19 cellular contexts compared by ENCODE assay signal in genomic region chr18:55018602-55019001, GRCh38. TPM values are rescaled to one million over a fixed set of nuclear protein-coding genes. Genes with fewer than 3 reads are reported as not detected.
A peak's percentile ranks its signal among the peaks of the same experiment; 100 is the strongest.
DNase-seq lines count a peak whose midpoint lies in the region; ATAC-seq, FAIRE-seq and TF ChIP-seq lines count a peak whose summit lies in the region.
"Had no signal": no experiment of that assay in that cellular context is flagged by ENCODE, and none has a peak within 500 bp of the region (broad histone marks: within the 10 kb centered on the region; RNA-seq: fewer than 3 reads in every experiment).

No MANE protein-coding gene starts in this region.

- H3K27me3 ChIP-seq in bronchial epithelial cell (ENCODE audit: control insufficient read depth, insufficient read depth, low read length), result no peaks in the 10 kb centered on the region
- H3K27me3 ChIP-seq: BLaER1, upper lobe of right lung had no signal

- no peak for TF ChIP-seq CTCF in AG09309 (IDR thresholded peaks at IDR 0.05; ENCODE audit: control insufficient read depth, insufficient read depth, low read depth, low read length, missing control alignments)
- no peak for TF ChIP-seq CTCF in bronchial epithelial cell (IDR thresholded peaks at IDR 0.05; ENCODE audit: insufficient read depth, low read length, severe bottlenecking)

- FAIRE-seq in HTR-8/SVneo (lab: Jason Lieb, UNC), result no peak
- no peak for FAIRE-seq in bronchial epithelial cell (lab: Jason Lieb, UNC)

- no peaks in the 10 kb centered on the region for H3K36me3 ChIP-seq in bronchial epithelial cell (ENCODE audit: control insufficient read depth, insufficient read depth, low read length)
- H3K36me3 ChIP-seq: BLaER1, upper lobe of right lung had no signal

- H3K4me3 ChIP-seq in AG09309 (ENCODE audit: control insufficient read depth, low read depth, low read length) (no peak overlapping the region), bronchial epithelial cell (ENCODE audit: low read depth, low read length) (no peak overlapping the region)
- H3K4me3 ChIP-seq: BLaER1, upper lobe of right lung had no signal

- peak; percentile 48 for DNase-seq in AG09309 (ENCODE audit: low read depth)
- DNase-seq in HTR-8/SVneo (ENCODE audit: insufficient read length, low spot score), result peak; percentile 44
- DNase-seq in bronchial epithelial cell (ENCODE audit: low read depth), result peak; percentile 56
- DNase-seq in iris pigment epithelial cell (ENCODE audit: low read depth), result peak; percentile 85
- DNase-seq in NCI-H146 (lab: John Stamatoyannopoulos, UW), result no peak
- DNase-seq in RPMI8226, result no peak
- no peak for DNase-seq in NCI-H2196 (lab: John Stamatoyannopoulos, UW; ENCODE audit: unreplicated experiment)
- DNase-seq: activated CD4-positive, CD25-positive, alpha-beta regulatory T cell treated with anti-CD3 and anti-CD28 coated beads, Interleukin-2, amount 50 U/mL, for 72 hours; activated T-cell treated with anti-CD3 and anti-CD28 coated beads, Interleukin-2, amount 50 U/mL, for 48 hours; anterior cingulate cortex; endodermal cell; NCI-H2081 treated with DMSO at 0.1 percent for 48 hours; stimulated activated CD8-positive, alpha-beta memory T cell treated with anti-CD3 and anti-CD28 coated beads, Interleukin-4, amount 100 ng/mL, for 48 hours; upper lobe of right lung had no signal

- ATAC-seq in HG03354 (IDR thresholded peaks at IDR 0.05; ENCODE audit: poor library complexity, severe bottlenecking, unreplicated experiment), result no peak
- ATAC-seq: upper lobe of right lung had no signal

RNA-seq across cellular contexts. Expression of gene CCDC68, which starts 59.3 kb away (rescaled TPM):
- total RNA-seq in bronchial epithelial cell, result 3.5 and 4.2 TPM in 2 replicates
- total RNA-seq: G401, mesothelial cell of epicardium, osteocyte had no signal

Comparison
In these comparisons a context has a peak if more than half of its experiments do, and no peak if none do; other contexts are left out.
1. DNase-seq: peak in AG09309 (single experiment), HTR-8/SVneo (single experiment), bronchial epithelial cell (single experiment) and iris pigment epithelial cell (single experiment); none in NCI-H146 (single experiment), RPMI8226 (single experiment) and NCI-H2196 (single experiment).